12 cellular contexts compared by ENCODE assay signal in the genomic region with DNA sequence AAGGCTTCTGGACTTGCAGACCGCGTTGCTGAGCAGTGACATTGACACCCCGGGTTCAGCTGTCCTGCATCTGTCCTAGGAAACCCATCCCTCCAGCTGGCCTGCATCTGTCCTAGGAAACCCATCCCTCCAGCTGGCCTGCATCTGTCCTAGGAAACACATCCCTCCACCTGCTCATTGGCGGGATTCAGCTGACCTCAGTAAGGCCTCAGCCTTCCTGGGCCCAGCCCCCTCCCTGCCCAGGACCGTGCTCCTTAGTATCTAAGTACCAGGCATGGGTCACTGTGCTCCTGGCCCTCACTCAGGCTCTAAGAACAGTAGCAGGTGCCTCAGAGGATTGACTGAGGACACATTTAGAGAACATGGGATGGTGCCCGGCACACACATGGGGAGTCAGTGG. TPM values are rescaled to one million over a fixed set of nuclear protein-coding genes. Genes with fewer than 3 reads are reported as not detected.
DNase-seq lines count a peak whose midpoint lies in the region; ATAC-seq and TF ChIP-seq lines count a peak whose summit lies in the region.
"Had no signal": no experiment of that assay in that cellular context is flagged by ENCODE, and none has a peak within 500 bp of the region (broad histone marks: within the 10 kb centered on the region; RNA-seq: fewer than 3 reads in every experiment).

No MANE protein-coding gene starts in this region.

- H3K36me3 ChIP-seq in Peyer's patch: no peaks in the 10 kb centered on the region

- H3K4me1 ChIP-seq in Peyer's patch: peaks cover 0 to 18% (median 0%) of the 10 kb centered on the region in 4 donors

- H3K4me1 Mint-ChIP-seq in nephron progenitor cell: peaks cover 8% of the 10 kb centered on the region
- H3K4me1 Mint-ChIP-seq in chondrocyte (ENCODE audit: low read depth): peaks cover 23% of the 10 kb centered on the region
- H3K4me1 Mint-ChIP-seq: activated naive CD8-positive, alpha-beta T cell treated with anti-CD3 and anti-CD28 coated beads, Interleukin-2, amount 10 ng/mL, durations not matched to agents 7 days and 5 days had no signal

- peaks cover 0 to 12% (median 0%) of the 10 kb centered on the region in 4 donors for H3K9me3 ChIP-seq in Peyer's patch

- TF ChIP-seq POLR2A in Peyer's patch (IDR thresholded peaks at IDR 0.05): no peak

- TF ChIP-seq CTCF in AG04449 (IDR thresholded peaks at IDR 0.05; ENCODE audit: insufficient read depth, low read length, missing control alignments) (no peak), Peyer's patch (IDR thresholded peaks at IDR 0.05) (no peak), nephron progenitor cell (IDR thresholded peaks at IDR 0.05) (no peak), chondrocyte (IDR thresholded peaks at IDR 0.05) (no peak)

- ATAC-seq in Right ventricle myocardium superior (ENCODE audit: poor library complexity): peak; percentile 27
- ATAC-seq: activated CD4-positive, CD25-positive, alpha-beta regulatory T cell treated with anti-CD3 and anti-CD28 coated beads, Interleukin-2, amount 50 U/mL, for 24 hours had no signal

- DNase-seq in AG04449 (ENCODE audit: low read depth, low spot score): no peak
- DNase-seq in Peyer's patch: peak in 1 of 3 donors; percentile 53
- no peak for DNase-seq in Right ventricle myocardium superior
- DNase-seq in nephron progenitor cell: no peak
- no peak for DNase-seq in COR-L47 (lab: John Stamatoyannopoulos, UW)
- no peak for DNase-seq in NCI-H1048 (lab: John Stamatoyannopoulos, UW)
- DNase-seq in chondrocyte (ENCODE audit: low spot score): no peak
- no peak for DNase-seq in NCI-H345 treated with DMSO at 0.1 percent for 48 hours (lab: John Stamatoyannopoulos, UW; ENCODE audit: unreplicated experiment)
- DNase-seq: activated naive CD8-positive, alpha-beta T cell treated with anti-CD3 and anti-CD28 coated beads, Interleukin-2, amount 10 ng/mL, durations not matched to agents 7 days and 5 days; activated T-cell treated with anti-CD3 and anti-CD28 coated beads for 4 hours; MV-4-11 had no signal

- H3K27me3 Mint-ChIP-seq in nephron progenitor cell (ENCODE audit: low read depth, poor library complexity) (peaks cover 93% of the 10 kb centered on the region), chondrocyte (ENCODE audit: low read depth) (no peaks in the 10 kb centered on the region)

- POLR2A ChIA-PET in AG04449 (lab: Yijun Ruan, JAX): interaction anchor here (0.8 to 2.9 kb wide), 3 partner anchors 12 to 75 kb away, joined by 3 to 11 read pairs (median 8); partner anchors contain the start of gene COL6A3

- H3K4me3 Mint-ChIP-seq in nephron progenitor cell (peak overlapping the region; percentile 45), chondrocyte (ENCODE audit: unreplicated experiment) (no peak overlapping the region)
- H3K4me3 Mint-ChIP-seq: activated naive CD8-positive, alpha-beta T cell treated with anti-CD3 and anti-CD28 coated beads, Interleukin-2, amount 10 ng/mL, durations not matched to agents 7 days and 5 days had no signal

- CTCF ChIA-PET in AG04449 (lab: Yijun Ruan, JAX): interaction anchor here (1.1 to 10.5 kb wide), 6 partner anchors 9 to 84 kb away, joined by 4 to 82 read pairs (median 11); no protein-coding TSS in a partner anchor

- peaks cover 3% of the 10 kb centered on the region for H3K36me3 Mint-ChIP-seq in nephron progenitor cell (ENCODE audit: low read depth)
- peaks cover 1% of the 10 kb centered on the region for H3K36me3 Mint-ChIP-seq in chondrocyte (ENCODE audit: low read depth)
- H3K36me3 Mint-ChIP-seq: activated naive CD8-positive, alpha-beta T cell treated with anti-CD3 and anti-CD28 coated beads, Interleukin-2, amount 10 ng/mL, durations not matched to agents 7 days and 5 days had no signal

- H3K27ac ChIP-seq in Peyer's patch: peak overlapping the region in 3 of 4 donors; percentile 7 to 68 (median 67)

- H3K9me3 Mint-ChIP-seq in nephron progenitor cell: peaks cover 40% of the 10 kb centered on the region
- H3K9me3 Mint-ChIP-seq in chondrocyte (ENCODE audit: low read depth): peaks cover 17% of the 10 kb centered on the region

- H3K27ac Mint-ChIP-seq in nephron progenitor cell (no peak overlapping the region), chondrocyte (ENCODE audit: unreplicated experiment) (no peak overlapping the region)
- H3K27ac Mint-ChIP-seq: activated naive CD8-positive, alpha-beta T cell treated with anti-CD3 and anti-CD28 coated beads, Interleukin-2, amount 10 ng/mL, durations not matched to agents 7 days and 5 days had no signal

- H3K27me3 ChIP-seq in Peyer's patch: peaks cover 0 to 9% of the 10 kb centered on the region in 2 donors

- H3K4me3 ChIP-seq in AG04449 (ENCODE audit: low read depth, low read length) (peak overlapping the region; percentile 78), Peyer's patch (peak overlapping the region in 2 of 4 donors; percentile 46 to 53)

- intact Hi-C loops in Right ventricle myocardium superior (cut with DNase I): no loop called here

RNA-seq across cellular contexts. Expression of gene MLPH, which starts 1.2 kb away (rescaled TPM):
- total RNA-seq in Peyer's patch (100 to 1,000 TPM in 3 of 4 donors, 10 to 100 TPM in 1; 82.5 to 195 (median 116) TPM), Right ventricle myocardium superior (80.9 TPM), chondrocyte (3.7 to 6.1 TPM (median 5.6 TPM) in 3 replicates)
- total RNA-seq: activated naive CD8-positive, alpha-beta T cell treated with anti-CD3 and anti-CD28 coated beads, Interleukin-2, amount 10 ng/mL, durations not matched to agents 7 days and 5 days had no signal

Comparison
In these comparisons a context has a peak if more than half of its experiments do, and no peak if none do; other contexts are left out.
1. RNA of gene MLPH, which starts 1.2 kb away (total RNA-seq): 82.5 to 195 TPM in Peyer's patch and 80.9 TPM in Right ventricle myocardium superior (single experiment); 3.7 to 6.1 TPM in chondrocyte; every median in the first group is over 10 times any median in the second.